1 cellular context compared by ENCODE assay signal in genomic region chr6:24145690-24146131, GRCh38.
TF ChIP-seq lines count a peak whose summit lies in the region.

No MANE protein-coding gene starts in this region.

TF ChIP-seq in HepG2, 621 proteins besides CTCF, POLR2A, EP300 and RAD21 (continued from another document and continues in another):
- TF ChIP-seq ZBTB49 (CRISPR knock-in tag; IDR thresholded peaks at IDR 0.05; ENCODE audit: borderline replicate concordance) (peak; percentile 63; the same call in 1 of the 2 replicates), REL (CRISPR knock-in tag; conservative IDR thresholded peaks at IDR 0.05) (no peak), ZBTB42 (CRISPR knock-in tag; IDR thresholded peaks at IDR 0.05) (no peak), TSC22D2 (CRISPR knock-in tag; IDR thresholded peaks at IDR 0.05; ENCODE audit: borderline replicate concordance) (peak; percentile 32; the same call in 1 of the 2 replicates), HDAC1 (CRISPR knock-in tag; IDR thresholded peaks at IDR 0.05) (peak; percentile 80), YEATS2 (CRISPR knock-in tag; IDR thresholded peaks at IDR 0.05; ENCODE audit: borderline replicate concordance) (no peak), CBX1 (IDR thresholded peaks at IDR 0.05; ENCODE audit: low read depth) (no peak), TRAFD1 (CRISPR knock-in tag; IDR thresholded peaks at IDR 0.05; ENCODE audit: borderline replicate concordance) (no peak), KMT2A (CRISPR knock-in tag; IDR thresholded peaks at IDR 0.05) (no peak; the same call in 1 of the 2 replicates), ZFAT (CRISPR knock-in tag; conservative IDR thresholded peaks at IDR 0.05) (no peak), THAP7 (CRISPR knock-in tag; IDR thresholded peaks at IDR 0.05) (0 out of 2 replicates have a peak, but pooled peaks have one; percentile 37), ETV5 (CRISPR knock-in tag; IDR thresholded peaks at IDR 0.05; ENCODE audit: borderline replicate concordance) (peak; percentile 24; the same call in 1 of the 2 replicates), ZBTB10 (CRISPR knock-in tag; IDR thresholded peaks at IDR 0.05; ENCODE audit: borderline replicate concordance) (no peak), MXI1 (IDR thresholded peaks at IDR 0.05; ENCODE audit: borderline replicate concordance, low read depth, low read length) (no peak), NCOA1 (CRISPR knock-in tag; IDR thresholded peaks at IDR 0.05) (no peak), ZNF326 (CRISPR knock-in tag; IDR thresholded peaks at IDR 0.05; ENCODE audit: borderline replicate concordance) (no peak), PPARG (CRISPR knock-in tag; conservative IDR thresholded peaks at IDR 0.05) (0 out of 2 replicates have a peak, but pooled peaks have one; percentile 39), ZMYM3 (CRISPR knock-in tag; IDR thresholded peaks at IDR 0.05) (peak; percentile 90), GMEB1 (CRISPR knock-in tag; IDR thresholded peaks at IDR 0.05; ENCODE audit: borderline replicate concordance) (no peak), ELF3 (CRISPR knock-in tag; IDR thresholded peaks at IDR 0.05) (peak; percentile 49; the same call in 1 of the 2 replicates), ZNF646 (CRISPR knock-in tag; IDR thresholded peaks at IDR 0.05) (no peak), ZNF138 (CRISPR knock-in tag; IDR thresholded peaks at IDR 0.05; ENCODE audit: low read depth) (no peak), NPAS2 (CRISPR knock-in tag; IDR thresholded peaks at IDR 0.05; ENCODE audit: borderline replicate concordance) (no peak), HOMEZ (CRISPR knock-in tag; IDR thresholded peaks at IDR 0.05; ENCODE audit: low read depth) (peak; percentile 53; the same call in 1 of the 2 replicates), TEAD3 (CRISPR knock-in tag; optimal IDR thresholded peaks at IDR 0.05; ENCODE audit: borderline replicate concordance) (peak; percentile 88), ZNF768 (CRISPR knock-in tag; IDR thresholded peaks at IDR 0.05) (no peak), ZFP62 (CRISPR knock-in tag; IDR thresholded peaks at IDR 0.05) (no peak), WIZ (CRISPR knock-in tag; IDR thresholded peaks at IDR 0.05) (no peak), ZBTB38 (CRISPR knock-in tag; IDR thresholded peaks at IDR 0.05) (no peak), ZNF672 (CRISPR knock-in tag; IDR thresholded peaks at IDR 0.05) (no peak), ZBTB4 (CRISPR knock-in tag; IDR thresholded peaks at IDR 0.05; ENCODE audit: borderline replicate concordance) (no peak)
